1 cellular context compared by ENCODE assay signal in genomic region chr5:157743163-157744054, GRCh38.
TF ChIP-seq lines count a peak whose summit lies in the region.

Gene LSM11 (plus strand): TSS chr5:157743712. CDS start chr5:157743751, 39 bp downstream.

TF ChIP-seq in HEK293, 187 proteins besides CTCF, POLR2A, EP300 and RAD21 (continued from another document and continues in another):
- no peak for TF ChIP-seq ZNF571 (tag by site-specific recombination; IDR thresholded peaks at IDR 0.05)
- TF ChIP-seq ZNF621 (tag by site-specific recombination; IDR thresholded peaks at IDR 0.05): no peak
- no peak for TF ChIP-seq PRDM1 (tag by site-specific recombination; IDR thresholded peaks at IDR 0.05)
- TF ChIP-seq ZNF416 (tag by site-specific recombination; IDR thresholded peaks at IDR 0.05): no peak
- TF ChIP-seq KLF16 (tag by site-specific recombination; IDR thresholded peaks at IDR 0.05): no peak
- TF ChIP-seq PRDM10 (tag by site-specific recombination; IDR thresholded peaks at IDR 0.05): peak; percentile 21; the same call in 1 of the 2 replicates
- TF ChIP-seq ZNF354C (tag by site-specific recombination; IDR thresholded peaks at IDR 0.05; ENCODE audit: borderline replicate concordance, low read depth): no peak
- TF ChIP-seq ZNF335 (tag by site-specific recombination; conservative IDR thresholded peaks at IDR 0.05): peak; percentile 53; the same call in 1 of the 2 replicates
- no peak for TF ChIP-seq ZFP37 (tag by site-specific recombination; IDR thresholded peaks at IDR 0.05)
- no peak for TF ChIP-seq ZNF707 (tag by site-specific recombination; IDR thresholded peaks at IDR 0.05)
- TF ChIP-seq ELK4 (IDR thresholded peaks at IDR 0.05; ENCODE audit: borderline replicate concordance, low read depth, low read length): no peak
- TF ChIP-seq ZNF596 (tag by site-specific recombination; IDR thresholded peaks at IDR 0.05): no peak
- TF ChIP-seq INSM2 (tag by site-specific recombination; IDR thresholded peaks at IDR 0.05): no peak
- no peak for TF ChIP-seq ZNF423 (tag by site-specific recombination; IDR thresholded peaks at IDR 0.05)
- no peak for TF ChIP-seq ZNF555 (tag by site-specific recombination; conservative IDR thresholded peaks at IDR 0.05)
- TF ChIP-seq GLI2 (tag by site-specific recombination; IDR thresholded peaks at IDR 0.05; ENCODE audit: borderline replicate concordance, low read depth): no peak
- TF ChIP-seq PRDM2 (tag by site-specific recombination; IDR thresholded peaks at IDR 0.05; ENCODE audit: borderline replicate concordance): no peak
- TF ChIP-seq SP3 (tag by site-specific recombination; IDR thresholded peaks at IDR 0.05): peak; percentile 51
- TF ChIP-seq ZSCAN23 (tag by site-specific recombination; IDR thresholded peaks at IDR 0.05): no peak
- TF ChIP-seq ZBTB44 (tag by site-specific recombination; IDR thresholded peaks at IDR 0.05): peak; percentile 40; the same call in 1 of the 2 replicates
- no peak for TF ChIP-seq TSHZ1 (tag by site-specific recombination; IDR thresholded peaks at IDR 0.05; ENCODE audit: borderline replicate concordance)
- TF ChIP-seq REST (tag by site-specific recombination; IDR thresholded peaks at IDR 0.05): no peak
- TF ChIP-seq SCRT1 (tag by site-specific recombination; IDR thresholded peaks at IDR 0.05; ENCODE audit: borderline replicate concordance): no peak
- no peak for TF ChIP-seq ZNF704 (tag by site-specific recombination; IDR thresholded peaks at IDR 0.05)
- TF ChIP-seq KLF7 (tag by site-specific recombination; IDR thresholded peaks at IDR 0.05; ENCODE audit: borderline replicate concordance): no peak
- peak; percentile 87 for TF ChIP-seq ZBTB26 (tag by site-specific recombination; optimal IDR thresholded peaks at IDR 0.05)
